In the genomic region with DNA sequence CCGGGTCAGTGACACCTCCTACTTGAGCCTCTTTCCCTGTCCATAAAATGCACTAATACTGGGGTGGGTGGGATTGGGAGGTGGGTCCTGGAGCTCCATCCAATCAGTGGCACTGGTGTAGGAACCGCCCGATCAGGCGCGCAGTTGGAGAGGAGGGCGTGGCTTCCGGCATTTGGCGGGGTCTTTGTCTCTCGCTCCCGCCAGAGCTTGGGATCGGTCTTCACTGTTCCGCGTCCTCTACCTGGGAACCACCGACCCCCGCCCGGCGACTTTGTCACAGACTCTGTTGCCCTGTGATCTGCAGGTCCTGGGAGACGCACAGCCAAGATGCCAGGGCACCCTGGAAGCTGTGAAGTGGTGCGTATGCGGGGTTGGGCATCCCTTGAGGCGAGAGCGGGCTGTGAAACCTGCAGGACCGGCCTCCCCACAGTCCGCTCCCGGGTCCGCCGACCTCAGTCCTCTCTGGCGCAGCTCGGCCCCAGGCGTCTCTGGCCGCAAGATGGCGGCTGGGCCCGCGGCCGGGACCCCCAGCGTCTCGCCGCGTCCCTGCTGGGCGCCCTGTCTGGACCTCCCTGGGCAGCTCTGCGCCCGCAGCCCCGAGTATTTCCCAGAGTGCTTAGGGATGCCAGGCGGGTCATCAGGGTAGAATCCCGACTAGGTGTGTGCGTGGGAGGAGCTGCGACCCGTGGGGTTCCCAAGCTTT, we compare ENCODE assay signal across 8 cellular contexts. TPM values are rescaled to one million over a fixed set of nuclear protein-coding genes. Genes with fewer than 3 reads are reported as not detected.
DNase-seq lines count a peak whose midpoint lies in the region; ATAC-seq, FAIRE-seq and TF ChIP-seq lines count a peak whose summit lies in the region.

No MANE protein-coding gene starts in this region.

- TF ChIP-seq CTCF in WERI-Rb-1 (IDR thresholded peaks at IDR 0.05; ENCODE audit: low read depth, low read length) (no peak), neural progenitor cell (IDR thresholded peaks at IDR 0.05) (peak; percentile 12)

- H3K36me3 ChIP-seq in MG63 (no peaks in the 10 kb centered on the region), WERI-Rb-1 (peaks cover 27% of the 10 kb centered on the region), neural progenitor cell (peaks cover 11% of the 10 kb centered on the region)

- peaks cover 4% of the 10 kb centered on the region for H3K27me3 Mint-ChIP-seq in neural progenitor cell (ENCODE audit: insufficient read depth, low read depth)

- peak overlapping the region; percentile 92 for H3K27ac ChIP-seq in WERI-Rb-1
- H3K27ac ChIP-seq in neural progenitor cell = peak overlapping the region; percentile 98

- no peak for FAIRE-seq in frontal cortex (lab: Jason Lieb, UNC)

- H3K4me3 Mint-ChIP-seq in neural progenitor cell = peak overlapping the region; percentile 91

- ATAC-seq in GM21717 (IDR thresholded peaks at IDR 0.05; ENCODE audit: unreplicated experiment) = no peak

- H3K9me3 ChIP-seq in MG63 (no peaks in the 10 kb centered on the region), WERI-Rb-1 (ENCODE audit: severe bottlenecking) (peaks cover 22% of the 10 kb centered on the region), neural progenitor cell (ENCODE audit: low read depth) (no peaks in the 10 kb centered on the region)

- H3K4me1 Mint-ChIP-seq in neural progenitor cell = peaks cover 6% of the 10 kb centered on the region

- peaks cover 18% of the 10 kb centered on the region for H3K4me1 ChIP-seq in neural progenitor cell

- peaks cover 3% of the 10 kb centered on the region for H3F3A ChIP-seq in neural progenitor cell (ENCODE audit: low read depth)

- H3K4me3 ChIP-seq in MG63 (peak overlapping the region; percentile 42), WERI-Rb-1 (ENCODE audit: low read depth, low read length) (peak overlapping the region; percentile 98), neural progenitor cell (peak overlapping the region; percentile 71)

- peaks cover 5% of the 10 kb centered on the region for H4K20me1 ChIP-seq in neural progenitor cell (ENCODE audit: low read depth)

- DNase-seq in SKM-1 treated with dmso at 0.1 percent for 144 hours (lab: John Stamatoyannopoulos, UW; ENCODE audit: unreplicated experiment) (peak; percentile 38), SKM-1 (lab: John Stamatoyannopoulos, UW; ENCODE audit: unreplicated experiment) (no peak), MG63 (peak; percentile 28), WERI-Rb-1 (peak; percentile 91), frontal cortex (ENCODE audit: low spot score in 2 of 2) (peak; percentile 29 to 44), neural progenitor cell (ENCODE audit: low spot score) (peak; percentile 93), mesenteric fat pad (ENCODE audit: low spot score) (no peak)

- H2AFZ ChIP-seq in neural progenitor cell (replicated peaks) = peak overlapping the region; percentile 60

- H3K36me3 Mint-ChIP-seq in neural progenitor cell = peaks cover 39% of the 10 kb centered on the region

- H3K4me2 ChIP-seq in neural progenitor cell = peak overlapping the region; percentile 99

- peak overlapping the region; percentile 94 for H3K27ac Mint-ChIP-seq in neural progenitor cell

- peak overlapping the region; percentile 93 for H3K9ac ChIP-seq in neural progenitor cell

- H3K27me3 ChIP-seq in MG63 = no peaks in the 10 kb centered on the region
- H3K27me3 ChIP-seq in WERI-Rb-1 (ENCODE audit: insufficient read depth, low read depth, severe bottlenecking) = no peaks in the 10 kb centered on the region
- no peaks in the 10 kb centered on the region for H3K27me3 ChIP-seq in neural progenitor cell

- H3K9me3 Mint-ChIP-seq in neural progenitor cell = peaks cover 77% of the 10 kb centered on the region

- H3K79me2 ChIP-seq in neural progenitor cell (ENCODE audit: low read depth) = peaks cover 50% of the 10 kb centered on the region

RNA-seq across cellular contexts. Expression of gene ZNF730, which starts 41.6 kb away (rescaled TPM):
- 0.15 and 1.4 TPM in 2 replicates for total RNA-seq in MG63 (2014; rRNA removed; shearing (Covaris generic); ENCODE audit: low replicate concordance)
- total RNA-seq in frontal cortex (25.3 TPM), neural progenitor cell (ENCODE audit: low replicate concordance) (59.2 and 76.3 TPM in 2 replicates), mesenteric fat pad (0.22 TPM)

Comparison
In these comparisons a context has a peak if more than half of its experiments do, and no peak if none do; other contexts are left out.
1. DNase-seq: peak in SKM-1 treated with dmso at 0.1 percent for 144 hours (single experiment), MG63 (single experiment), WERI-Rb-1 (single experiment), frontal cortex (2 of 2) and neural progenitor cell (single experiment); none in SKM-1 (single experiment) and mesenteric fat pad (single experiment).
2. H3K4me3 ChIP-seq: peak in every context shown above with its lines; median percentile 98 in WERI-Rb-1; 71 in neural progenitor cell; 42 in MG63.
3. RNA of gene ZNF730, which starts 41.6 kb away (total RNA-seq): 59.2 to 76.3 TPM in neural progenitor cell and 25.3 TPM in frontal cortex (single experiment); 0.15 to 1.4 TPM in MG63 and 0.22 TPM in mesenteric fat pad (single experiment); every median in the first group is over 10 times any median in the second.